In genomic region chr2:196148736-196149135, GRCh38 we compare ENCODE assay signal across 18 cellular contexts. TPM values are rescaled to one million over a fixed set of nuclear protein-coding genes. Genes with fewer than 3 reads are reported as not detected.
DNase-seq lines count a peak whose midpoint lies in the region; ATAC-seq and TF ChIP-seq lines count a peak whose summit lies in the region.
"Had no signal": no experiment of that assay in that cellular context is flagged by ENCODE, and none has a peak within 500 bp of the region (broad histone marks: within the 10 kb centered on the region; RNA-seq: fewer than 3 reads in every experiment).

No MANE protein-coding gene starts in this region.

- peaks cover 92% of the 10 kb centered on the region for H3K36me3 Mint-ChIP-seq in stimulated activated naive CD8-positive, alpha-beta T cell treated with anti-CD3 and anti-CD28 coated beads, Interleukin-15, Interleukin-2, amounts not matched to agents 100 ng/mL and 50 ng/mL, for 24 hours (ENCODE audit: low read depth)
- H3K36me3 Mint-ChIP-seq in activated CD4-positive, alpha-beta memory T cell treated with anti-CD3 and anti-CD28 coated beads, Interleukin-2, amount 10 ng/mL, durations not matched to agents 7 days and 5 days (ENCODE audit: low read depth), result peaks cover 93% of the 10 kb centered on the region
- H3K36me3 Mint-ChIP-seq in immature natural killer cell (peaks cover 17 to 59% (median 52%) of the 10 kb centered on the region in 3 donors), nephron progenitor cell (ENCODE audit: low read depth) (peaks cover 30% of the 10 kb centered on the region)

- DNase-seq in stimulated activated naive CD8-positive, alpha-beta T cell treated with anti-CD3 and anti-CD28 coated beads, Interleukin-15, Interleukin-2, amounts not matched to agents 100 U/mL and 50 U/mL, for 24 hours, result no peak
- DNase-seq in activated CD4-positive, alpha-beta memory T cell treated with anti-CD3 and anti-CD28 coated beads, Interleukin-2, amount 10 ng/mL, durations not matched to agents 7 days and 5 days, result no peak
- DNase-seq in immature natural killer cell (no peak), nephron progenitor cell (no peak), mucosa of gallbladder (ENCODE audit: low spot score) (no peak)
- DNase-seq in effector CD4-positive, alpha-beta T cell, result no peak
- DNase-seq: body of pancreas, DMS79, endodermal cell, H7, mesenchymal stem cell, MV-4-11, NCI-H1694 treated with DMSO at 0.1 percent for 48 hours, PC-9, SJCRH30 had no signal

- no peaks in the 10 kb centered on the region for H3K27me3 Mint-ChIP-seq in stimulated activated naive CD8-positive, alpha-beta T cell treated with anti-CD3 and anti-CD28 coated beads, Interleukin-15, Interleukin-2, amounts not matched to agents 100 ng/mL and 50 ng/mL, for 24 hours
- no peaks in the 10 kb centered on the region for H3K27me3 Mint-ChIP-seq in activated CD4-positive, alpha-beta memory T cell treated with anti-CD3 and anti-CD28 coated beads, Interleukin-2, amount 10 ng/mL, durations not matched to agents 7 days and 5 days
- H3K27me3 Mint-ChIP-seq in immature natural killer cell (ENCODE audit: low read depth in 3 of 3), result peaks cover 2 to 16% (median 5%) of the 10 kb centered on the region in 3 donors
- H3K27me3 Mint-ChIP-seq in nephron progenitor cell (ENCODE audit: low read depth, poor library complexity), result no peaks in the 10 kb centered on the region
- H3K27me3 Mint-ChIP-seq: progenitor cell of endocrine pancreas had no signal

- CTCF ChIA-PET in activated CD4-positive, alpha-beta memory T cell treated with anti-CD3 and anti-CD28 coated beads, Interleukin-2, amount 10 ng/mL, durations not matched to agents 7 days and 5 days (lab: Charles Lee), result interaction anchor here (0.7 to 1.0 kb wide), 2 partner anchors 10 to 127 kb away, joined by 4 read pairs; no protein-coding TSS in a partner anchor

- ATAC-seq in stimulated activated naive CD8-positive, alpha-beta T cell treated with anti-CD3 and anti-CD28 coated beads, Interleukin-15, Interleukin-2, amounts not matched to agents 100 U/mL and 50 U/mL, for 24 hours, result no peak
- ATAC-seq: body of pancreas had no signal

- H3K9me3 Mint-ChIP-seq in stimulated activated naive CD8-positive, alpha-beta T cell treated with anti-CD3 and anti-CD28 coated beads, Interleukin-15, Interleukin-2, amounts not matched to agents 100 ng/mL and 50 ng/mL, for 24 hours, result no peaks in the 10 kb centered on the region
- H3K9me3 Mint-ChIP-seq in activated CD4-positive, alpha-beta memory T cell treated with anti-CD3 and anti-CD28 coated beads, Interleukin-2, amount 10 ng/mL, durations not matched to agents 7 days and 5 days, result no peaks in the 10 kb centered on the region
- H3K9me3 Mint-ChIP-seq in immature natural killer cell (no peaks in the 10 kb centered on the region), nephron progenitor cell (no peaks in the 10 kb centered on the region)
- H3K9me3 Mint-ChIP-seq: neural crest cell had no signal

- TF ChIP-seq CTCF in nephron progenitor cell (IDR thresholded peaks at IDR 0.05), result no peak

- peaks cover 98% of the 10 kb centered on the region for H3K4me1 Mint-ChIP-seq in stimulated activated naive CD8-positive, alpha-beta T cell treated with anti-CD3 and anti-CD28 coated beads, Interleukin-15, Interleukin-2, amounts not matched to agents 100 ng/mL and 50 ng/mL, for 24 hours (ENCODE audit: low read depth)
- peaks cover 73% of the 10 kb centered on the region for H3K4me1 Mint-ChIP-seq in activated CD4-positive, alpha-beta memory T cell treated with anti-CD3 and anti-CD28 coated beads, Interleukin-2, amount 10 ng/mL, durations not matched to agents 7 days and 5 days
- H3K4me1 Mint-ChIP-seq in immature natural killer cell, result peaks cover 69 to 94% of the 10 kb centered on the region in 2 donors
- no peaks in the 10 kb centered on the region for H3K4me1 Mint-ChIP-seq in nephron progenitor cell
- H3K4me1 Mint-ChIP-seq: endodermal cell, neural crest cell had no signal

- H3K4me3 Mint-ChIP-seq in stimulated activated naive CD8-positive, alpha-beta T cell treated with anti-CD3 and anti-CD28 coated beads, Interleukin-15, Interleukin-2, amounts not matched to agents 100 ng/mL and 50 ng/mL, for 24 hours, result peak overlapping the region; percentile 58
- no peak overlapping the region for H3K4me3 Mint-ChIP-seq in activated CD4-positive, alpha-beta memory T cell treated with anti-CD3 and anti-CD28 coated beads, Interleukin-2, amount 10 ng/mL, durations not matched to agents 7 days and 5 days
- H3K4me3 Mint-ChIP-seq in immature natural killer cell (peak overlapping the region in 1 of 5 donors; percentile 23), nephron progenitor cell (no peak overlapping the region)
- H3K4me3 Mint-ChIP-seq: endodermal cell, neural crest cell had no signal

- POLR2A ChIA-PET in activated CD4-positive, alpha-beta memory T cell treated with anti-CD3 and anti-CD28 coated beads, Interleukin-2, amount 10 ng/mL, durations not matched to agents 7 days and 5 days (lab: Charles Lee), result interaction anchor here (0.6 to 7.7 kb wide), 6 partner anchors 11 to 1809 kb away, joined by 3 to 130 read pairs (median 6); no protein-coding TSS in a partner anchor

- peak overlapping the region; percentile 86 for H3K27ac Mint-ChIP-seq in stimulated activated naive CD8-positive, alpha-beta T cell treated with anti-CD3 and anti-CD28 coated beads, Interleukin-15, Interleukin-2, amounts not matched to agents 100 ng/mL and 50 ng/mL, for 24 hours
- peak overlapping the region; percentile 19 for H3K27ac Mint-ChIP-seq in activated CD4-positive, alpha-beta memory T cell treated with anti-CD3 and anti-CD28 coated beads, Interleukin-2, amount 10 ng/mL, durations not matched to agents 7 days and 5 days
- peak overlapping the region in 5 of 6 donors; percentile 31 to 80 (median 60) for H3K27ac Mint-ChIP-seq in immature natural killer cell
- H3K27ac Mint-ChIP-seq in nephron progenitor cell, result no peak overlapping the region
- H3K27ac Mint-ChIP-seq: endodermal cell, progenitor cell of endocrine pancreas had no signal

RNA-seq across cellular contexts. Expression of gene STK17B, which starts 22.6 kb away (rescaled TPM):
- 100 to 1,000 TPM; 365 to 367 TPM for total RNA-seq in activated CD4-positive, alpha-beta memory T cell treated with anti-CD3 and anti-CD28 coated beads, Interleukin-2, amount 10 ng/mL, durations not matched to agents 7 days and 5 days
- 10 to 100 TPM; 45.8 to 68.1 (median 68.0) TPM for polyA plus RNA-seq in immature natural killer cell
- total RNA-seq in mucosa of gallbladder, result 24.0 TPM

Comparison
In these comparisons a context has a peak if more than half of its experiments do, and no peak if none do; other contexts are left out.
1. RNA of gene STK17B, which starts 22.6 kb away (total RNA-seq): 365 to 367 TPM in activated CD4-positive, alpha-beta memory T cell treated with anti-CD3 and anti-CD28 coated beads, Interleukin-2, amount 10 ng/mL, durations not matched to agents 7 days and 5 days; 24.0 TPM in mucosa of gallbladder (single experiment); every median in the first group is over 10 times any median in the second.